Comparison of ENCODE assay signal across 9 cellular contexts in the genomic region with DNA sequence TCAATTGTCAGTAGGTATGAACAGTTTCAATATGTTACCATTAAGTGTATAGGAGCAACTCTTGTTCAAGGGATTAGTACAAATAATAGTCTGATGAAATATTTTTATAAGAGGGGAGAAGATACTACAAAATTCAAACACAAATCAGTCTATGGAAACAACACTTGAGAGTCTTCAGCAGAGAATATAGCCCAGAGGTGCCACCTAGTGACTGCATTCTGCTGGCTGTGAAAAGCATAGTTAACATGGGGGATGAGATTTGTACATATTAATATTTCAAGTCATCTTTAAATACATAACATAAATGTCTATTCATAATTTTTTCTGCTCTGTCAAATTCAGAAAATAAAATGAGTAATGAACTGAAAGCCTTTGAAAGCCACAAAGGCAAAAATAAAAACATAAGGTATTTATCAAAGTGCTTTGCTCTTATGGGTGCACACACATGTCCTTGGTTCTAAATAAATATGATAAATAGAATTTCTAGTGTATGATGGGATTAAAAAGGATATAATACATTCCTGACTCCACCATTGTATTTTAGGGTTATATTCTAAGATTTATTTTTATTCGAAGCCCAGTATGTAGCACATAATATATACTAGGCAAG.
DNase-seq lines count a peak whose midpoint lies in the region; ATAC-seq and TF ChIP-seq lines count a peak whose summit lies in the region.
"Had no signal": no experiment of that assay in that cellular context is flagged by ENCODE, and none has a peak within 500 bp of the region (broad histone marks: within the 10 kb centered on the region; RNA-seq: fewer than 3 reads in every experiment).

No MANE protein-coding gene starts in this region.

- H3K27ac Mint-ChIP-seq in type B pancreatic cell, result no peak overlapping the region
- H3K27ac Mint-ChIP-seq: stimulated activated naive CD8-positive, alpha-beta T cell treated with anti-CD3 and anti-CD28 coated beads, Interleukin-15, amount 100 ng/mL, for 72 hours had no signal

- H3K4me3 Mint-ChIP-seq in type B pancreatic cell, result no peak overlapping the region
- H3K4me3 Mint-ChIP-seq: stimulated activated naive CD8-positive, alpha-beta T cell treated with anti-CD3 and anti-CD28 coated beads, Interleukin-15, amount 100 ng/mL, for 72 hours had no signal

- TF ChIP-seq CTCF in AG09319 (IDR thresholded peaks at IDR 0.05; ENCODE audit: low read depth, low read length) (peak; percentile 82), type B pancreatic cell (conservative IDR thresholded peaks at IDR 0.05) (peak; percentile 78)

- H3K4me1 Mint-ChIP-seq in type B pancreatic cell (ENCODE audit: unreplicated experiment), result no peaks in the 10 kb centered on the region
- H3K4me1 Mint-ChIP-seq: stimulated activated naive CD8-positive, alpha-beta T cell treated with anti-CD3 and anti-CD28 coated beads, Interleukin-15, amount 100 ng/mL, for 72 hours had no signal

- DNase-seq in AG09319 (ENCODE audit: extremely low read depth, low read depth) (peak; percentile 3), NCI-H1694 (lab: John Stamatoyannopoulos, UW) (peak; percentile 51), amniotic stem cell (lab: John Stamatoyannopoulos, UW) (peak; percentile 26), inferior parietal cortex (ENCODE audit: extremely low spot score) (peak; percentile 74), type B pancreatic cell (ENCODE audit: extremely low spot score, unreplicated experiment) (no peak)

- peak; percentile 61 for ATAC-seq in GM18909 (IDR thresholded peaks at IDR 0.05; ENCODE audit: poor library complexity, unreplicated experiment)
- no peak for ATAC-seq in GM18873 (IDR thresholded peaks at IDR 0.05; ENCODE audit: low FRiP score, unreplicated experiment)
- no peak for ATAC-seq in GM18502 (IDR thresholded peaks at IDR 0.05; ENCODE audit: poor library complexity, unreplicated experiment)
- ATAC-seq: stimulated activated naive CD8-positive, alpha-beta T cell treated with anti-CD3 and anti-CD28 coated beads, Interleukin-15, amount 100 ng/mL, for 72 hours had no signal

- peaks cover 5% of the 10 kb centered on the region for H3K27me3 Mint-ChIP-seq in type B pancreatic cell
- H3K27me3 Mint-ChIP-seq: stimulated activated naive CD8-positive, alpha-beta T cell treated with anti-CD3 and anti-CD28 coated beads, Interleukin-15, amount 100 ng/mL, for 72 hours had no signal

- H3K9me3 Mint-ChIP-seq in type B pancreatic cell, result no peaks in the 10 kb centered on the region
- H3K9me3 Mint-ChIP-seq: stimulated activated naive CD8-positive, alpha-beta T cell treated with anti-CD3 and anti-CD28 coated beads, Interleukin-15, amount 100 ng/mL, for 72 hours had no signal

- H3K36me3 Mint-ChIP-seq in type B pancreatic cell, result no peaks in the 10 kb centered on the region
